Comparison of ENCODE assay signal across 5 cellular contexts in the genomic region with DNA sequence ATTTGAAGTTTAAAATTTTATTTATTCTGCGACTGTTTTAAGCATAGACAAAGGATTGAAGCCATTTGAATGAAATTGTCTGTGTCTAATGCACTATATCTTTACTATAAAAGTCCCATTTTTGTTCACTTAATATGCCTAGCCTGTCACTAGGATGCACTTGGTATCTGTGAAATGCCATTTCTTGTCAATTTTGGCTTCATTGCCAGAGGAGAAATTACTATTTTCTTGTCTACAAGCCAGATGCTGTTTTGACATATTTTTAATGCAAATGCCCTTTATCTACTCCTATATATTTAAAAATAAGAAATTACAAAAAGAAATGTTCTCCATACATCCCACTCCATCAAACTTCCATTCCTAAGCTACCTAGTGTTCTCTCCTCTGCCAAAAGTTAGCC.
"Had no signal": no experiment of that assay in that cellular context is flagged by ENCODE, and none has a peak within 500 bp of the region (broad histone marks: within the 10 kb centered on the region; RNA-seq: fewer than 3 reads in every experiment).

No MANE protein-coding gene starts in this region.

- H3K27ac ChIP-seq: HL-60 had no signal

- DNase-seq: IMR-90, KBM-7, KG1 had no signal

- H3K4me3 ChIP-seq: K562 had no signal
